1 cellular context compared by ENCODE assay signal in genomic region chr6:26216015-26216885, GRCh38.
TF ChIP-seq lines count a peak whose summit lies in the region.

No MANE protein-coding gene starts in this region.

TF ChIP-seq in H1, 55 proteins besides CTCF, POLR2A, EP300 and RAD21 (continued from another document):
- TF ChIP-seq SIN3A (conservative IDR thresholded peaks at IDR 0.05 in 1 of 2, IDR thresholded peaks at IDR 0.05 in 1 of 2; ENCODE audit: low read depth in 1 of 2, low read length in 2 of 2) (peak; percentile 66 to 85; a peak in 3 of 4 replicates), CHD1 (IDR thresholded peaks at IDR 0.05; ENCODE audit: low read depth, low read length) (peak; percentile 84), ATF2 (IDR thresholded peaks at IDR 0.05; ENCODE audit: low read length) (no peak; the same call in none of the 2 replicates), SP2 (IDR thresholded peaks at IDR 0.05; ENCODE audit: low read length) (no peak), SIRT6 (IDR thresholded peaks at IDR 0.05; ENCODE audit: low read length) (peak; percentile 98), ATF3 (IDR thresholded peaks at IDR 0.05; ENCODE audit: insufficient read depth, low read depth, low read length) (no peak), SP1 (IDR thresholded peaks at IDR 0.05; ENCODE audit: low read depth, low read length) (peak; percentile 98), CTBP2 (IDR thresholded peaks at IDR 0.05; ENCODE audit: borderline replicate concordance, insufficient read depth, insufficient read length, low read length) (no peak), FOSL1 (IDR thresholded peaks at IDR 0.05; ENCODE audit: insufficient read depth, low read depth, low read length) (no peak), TCF12 (IDR thresholded peaks at IDR 0.05; ENCODE audit: low read depth, low read length) (no peak), ZNF274 (IDR thresholded peaks at IDR 0.05; ENCODE audit: borderline replicate concordance, extremely low read depth, low read length) (no peak), USF2 (IDR thresholded peaks at IDR 0.05; ENCODE audit: low read length) (no peak; the same call in 1 of the 2 replicates), TAF1 (IDR thresholded peaks at IDR 0.05; ENCODE audit: low read depth, low read length) (peak; percentile 94), CBX8 (IDR thresholded peaks at IDR 0.05; ENCODE audit: borderline replicate concordance, low read depth, low read length) (no peak), RFX5 (IDR thresholded peaks at IDR 0.05; ENCODE audit: borderline replicate concordance, low read depth, low read length) (no peak), MAFK (IDR thresholded peaks at IDR 0.05; ENCODE audit: low read depth, low read length) (peak; percentile 33; the same call in 1 of the 2 replicates), SAP30 (IDR thresholded peaks at IDR 0.05; ENCODE audit: insufficient read depth, insufficient replicate concordance, low read length) (peak; percentile 44), NRF1 (IDR thresholded peaks at IDR 0.05; ENCODE audit: low read depth, low read length) (no peak), E2F6 (IDR thresholded peaks at IDR 0.05) (no peak), SUZ12 (IDR thresholded peaks at IDR 0.05; ENCODE audit: low read length) (no peak), TBP (IDR thresholded peaks at IDR 0.05; ENCODE audit: low read depth, low read length) (peak; percentile 98), KDM1A (IDR thresholded peaks at IDR 0.05; ENCODE audit: borderline replicate concordance, low read length) (no peak)
